8 cellular contexts compared by ENCODE assay signal in the genomic region with DNA sequence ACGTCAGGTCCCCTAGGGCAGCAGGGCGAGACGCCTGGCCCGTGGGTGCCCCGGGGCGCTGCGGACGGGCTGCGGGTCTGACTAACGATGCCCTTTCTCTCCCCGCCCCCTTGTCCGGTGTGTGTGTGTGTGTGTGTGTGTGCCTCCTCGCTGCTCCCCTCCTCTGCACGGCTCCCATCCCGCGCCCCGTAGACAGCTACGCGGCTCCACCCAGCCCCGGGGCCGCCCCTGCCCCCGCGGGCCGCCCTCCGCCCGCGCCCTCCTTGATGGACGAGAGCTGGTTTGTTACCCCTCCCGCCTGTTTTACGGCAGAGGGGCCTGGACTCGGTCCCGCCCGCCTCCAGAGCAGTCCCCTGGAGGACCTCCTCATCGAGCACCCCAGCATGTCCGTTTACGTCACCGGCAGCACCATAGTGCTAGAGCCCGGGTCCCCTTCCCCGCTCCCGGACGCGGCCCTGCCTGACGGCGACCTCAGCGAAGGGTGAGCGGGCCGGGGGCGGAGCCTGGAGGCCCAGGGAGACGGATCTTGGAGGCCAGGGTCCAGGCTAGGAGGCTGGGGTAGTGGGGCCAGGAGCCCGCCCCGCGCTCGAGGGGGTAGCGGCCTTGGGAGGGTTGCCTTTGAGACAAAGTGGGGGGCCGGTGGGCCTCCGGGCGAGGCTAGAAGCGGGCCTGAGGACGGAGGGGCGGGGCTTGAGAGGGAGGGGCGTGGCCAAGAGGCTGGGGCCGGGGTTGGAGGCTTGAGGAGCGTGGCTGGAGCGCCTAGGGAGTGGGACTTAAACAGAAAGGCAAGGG.
DNase-seq lines count a peak whose midpoint lies in the region; ATAC-seq and TF ChIP-seq lines count a peak whose summit lies in the region.

No MANE protein-coding gene starts in this region.

- peak overlapping the region; percentile 65 for H3K9ac ChIP-seq in OCI-LY1 (ENCODE audit: low read length)

- H4K20me1 ChIP-seq in OCI-LY1 (ENCODE audit: insufficient read depth, low read length), result no peaks in the 10 kb centered on the region

- peak overlapping the region; percentile 70 for H3K4me3 ChIP-seq in OCI-LY1 (ENCODE audit: low read depth, low read length, poor library complexity, severe bottlenecking)
- H3K4me3 ChIP-seq in muscle layer of duodenum (ENCODE audit: low read depth in 1 of 2, low read length in 2 of 2), result peak overlapping the region; percentile 53 to 77

- ATAC-seq in GM19328 (IDR thresholded peaks at IDR 0.05; ENCODE audit: unreplicated experiment), result peak; percentile 47
- ATAC-seq in HG03521 (IDR thresholded peaks at IDR 0.05; ENCODE audit: unreplicated experiment), result peak; percentile 36

- no peak for TF ChIP-seq CTCF in OCI-LY1 (IDR thresholded peaks at IDR 0.05; ENCODE audit: low read length)

- H3K27ac ChIP-seq in OCI-LY1 (ENCODE audit: low read depth, low read length, poor library complexity, severe bottlenecking) (no peak overlapping the region), muscle layer of duodenum (ENCODE audit: low read length) (peak overlapping the region; percentile 56)

- H3K36me3 ChIP-seq in OCI-LY1 (ENCODE audit: insufficient read depth, low read length) (peaks cover 2% of the 10 kb centered on the region; the same call in 1 of the 2 replicates), muscle layer of duodenum (ENCODE audit: control insufficient read depth in 1 of 2, insufficient read depth in 2 of 2, low read length in 2 of 2) (peaks cover 10 to 26% of the 10 kb centered on the region in 2 donors)

- H3K9me3 ChIP-seq in OCI-LY1 (ENCODE audit: low read length) (no peaks in the 10 kb centered on the region), muscle layer of duodenum (ENCODE audit: control insufficient read depth in 1 of 2, low read length in 2 of 2) (no peaks in the 10 kb centered on the region)

- no peaks in the 10 kb centered on the region for H3K79me2 ChIP-seq in OCI-LY1 (ENCODE audit: insufficient read depth, low read length)

- no peaks in the 10 kb centered on the region for H3K27me3 ChIP-seq in OCI-LY1 (ENCODE audit: insufficient read depth, low read length)
- H3K27me3 ChIP-seq in muscle layer of duodenum (ENCODE audit: low read depth, low read length), result no peaks in the 10 kb centered on the region

- DNase-seq in CD1c-positive myeloid dendritic cell (ENCODE audit: extremely low spot score) (peak; percentile 76), erythroblast (lab: John Stamatoyannopoulos, UW) (peak; percentile 89 to 91)
- DNase-seq in activated T-cell treated with anti-CD3 and anti-CD28 coated beads, Interleukin-2, amount 50 U/mL, for 1 hour, result peak; percentile 84
- peak; percentile 57 to 74 for DNase-seq in stimulated activated CD8-positive, alpha-beta memory T cell treated with anti-CD3 and anti-CD28 coated beads, Interleukin-7, amount 100 ng/mL, for 4 hours (ENCODE audit: low read depth in 2 of 2)

- H3F3A ChIP-seq in OCI-LY1 (ENCODE audit: insufficient read depth, low read length), result no peaks in the 10 kb centered on the region

- H3K4me1 ChIP-seq in OCI-LY1 (ENCODE audit: insufficient read depth, low read length, severe bottlenecking) (peaks cover 21% of the 10 kb centered on the region), muscle layer of duodenum (ENCODE audit: control insufficient read depth in 1 of 2, insufficient read depth in 2 of 2, low read length in 2 of 2) (peaks cover 17 to 43% of the 10 kb centered on the region in 2 donors)

- H3K4me2 ChIP-seq in OCI-LY1 (ENCODE audit: low read length), result peak overlapping the region; percentile 86

- H2AFZ ChIP-seq in OCI-LY1 (ENCODE audit: low read length), result peak overlapping the region; percentile 54

- no peaks in the 10 kb centered on the region for H3K9me2 ChIP-seq in OCI-LY1 (ENCODE audit: low read depth, low read length)

- peak; percentile 54 for TF ChIP-seq POLR2A in erythroblast (IDR thresholded peaks at IDR 0.05; ENCODE audit: low read length)
